Comparison of ENCODE assay signal across 12 cellular contexts in genomic region chr10:49272251-49273081, GRCh38. TPM values are rescaled to one million over a fixed set of nuclear protein-coding genes. Genes with fewer than 3 reads are reported as not detected.
DNase-seq lines count a peak whose midpoint lies in the region; ATAC-seq, FAIRE-seq and TF ChIP-seq lines count a peak whose summit lies in the region.
"Had no signal": no experiment of that assay in that cellular context is flagged by ENCODE, and none has a peak within 500 bp of the region (broad histone marks: within the 10 kb centered on the region; RNA-seq: fewer than 3 reads in every experiment).

No MANE protein-coding gene starts in this region.

- no peaks in the 10 kb centered on the region for H3K36me3 ChIP-seq in smooth muscle cell (ENCODE audit: low read depth)

- no peak overlapping the region for H2AFZ ChIP-seq in smooth muscle cell (ENCODE audit: low read depth)

- peak; percentile 32 for ATAC-seq in activated T-helper 17 cell treated with anti-CD3 and anti-CD28 coated beads, Interleukin-2, amount 50 U/mL, for 72 hours (replicated peaks)
- peak; percentile 84 for ATAC-seq in left ventricle myocardium superior
- ATAC-seq in GM21360 (IDR thresholded peaks at IDR 0.05; ENCODE audit: unreplicated experiment): no peak
- no peak for ATAC-seq in GM18868 (IDR thresholded peaks at IDR 0.05; ENCODE audit: unreplicated experiment)

- peak; percentile 5 for FAIRE-seq in GM12892 (lab: Jason Lieb, UNC)

- no peak for TF ChIP-seq CTCF in smooth muscle cell (IDR thresholded peaks at IDR 0.05; ENCODE audit: borderline replicate concordance, insufficient read depth, poor library complexity, severe bottlenecking)

- no peak overlapping the region for H3K4me3 ChIP-seq in smooth muscle cell

- 36% methylated on average over 21 of the region's 21 CpGs for WGBS in smooth muscle cell (ENCODE audit: low lambda C conversion rate)

- no peaks in the 10 kb centered on the region for H3K79me2 ChIP-seq in smooth muscle cell (ENCODE audit: low read depth)

- peak overlapping the region; percentile 65 for H3K4me2 ChIP-seq in smooth muscle cell

- H3K4me1 Mint-ChIP-seq in activated T-helper 17 cell treated with anti-CD3 and anti-CD28 coated beads, Interleukin-2, amount 50 U/mL, for 72 hours: no peaks in the 10 kb centered on the region

- H4K20me1 ChIP-seq in smooth muscle cell (ENCODE audit: low read depth): no peaks in the 10 kb centered on the region

- no peaks in the 10 kb centered on the region for H3K27me3 ChIP-seq in smooth muscle cell (ENCODE audit: low read depth)

- no peak overlapping the region for H3K4me3 Mint-ChIP-seq in activated T-helper 17 cell treated with anti-CD3 and anti-CD28 coated beads, Interleukin-2, amount 50 U/mL, for 72 hours

- H3K9me3 ChIP-seq in smooth muscle cell (replicated peaks; ENCODE audit: low read depth): no peaks in the 10 kb centered on the region

- H3K4me1 ChIP-seq in smooth muscle cell (ENCODE audit: low read depth): no peaks in the 10 kb centered on the region

- H3K27ac ChIP-seq in smooth muscle cell (ENCODE audit: low read depth): peak overlapping the region; percentile 88

- H3K9ac ChIP-seq in smooth muscle cell (ENCODE audit: low read depth): peak overlapping the region; percentile 53

- H3K9me3 Mint-ChIP-seq in activated T-helper 17 cell treated with anti-CD3 and anti-CD28 coated beads, Interleukin-2, amount 50 U/mL, for 72 hours: peaks cover under 1% of the 10 kb centered on the region

- H3K36me3 Mint-ChIP-seq in activated T-helper 17 cell treated with anti-CD3 and anti-CD28 coated beads, Interleukin-2, amount 50 U/mL, for 72 hours (ENCODE audit: low read depth): no peaks in the 10 kb centered on the region

- peak overlapping the region; percentile 68 for H3K27ac Mint-ChIP-seq in activated T-helper 17 cell treated with anti-CD3 and anti-CD28 coated beads, Interleukin-2, amount 50 U/mL, for 72 hours

- H3F3A ChIP-seq in smooth muscle cell (ENCODE audit: low read depth): no peaks in the 10 kb centered on the region

- no peaks in the 10 kb centered on the region for H3K27me3 Mint-ChIP-seq in activated T-helper 17 cell treated with anti-CD3 and anti-CD28 coated beads, Interleukin-2, amount 50 U/mL, for 72 hours

- DNase-seq in GM12892 (ENCODE audit: insufficient read length) (no peak), left ventricle myocardium superior (peak; percentile 75), smooth muscle cell (lab: John Stamatoyannopoulos, UW; ENCODE audit: unreplicated experiment) (no peak)
- DNase-seq in stimulated activated naive CD4-positive, alpha-beta T cell (lab: John Stamatoyannopoulos, UW): no peak
- DNase-seq in effector CD4-positive, alpha-beta T cell: no peak
- DNase-seq: NCI-H524 treated with DMSO at 0.1 percent for 48 hours; stimulated activated CD4-positive, alpha-beta T cell treated with anti-CD3 and anti-CD28 coated beads, Interleukin-4, amount 100 ng/mL, for 1 hour had no signal

- no peak for TF ChIP-seq POLR2A in GM12892 (IDR thresholded peaks at IDR 0.05; ENCODE audit: low read depth, low read length)

- intact Hi-C loops in left ventricle myocardium superior (cut with micrococcal nuclease): no loop called here

RNA-seq across cellular contexts. Expression of gene C10orf71, which starts 26.5 kb away (rescaled TPM):
- not detected for polyA plus RNA-seq in GM12892 (2012; ENCODE audit: missing spikeins)
- total RNA-seq in activated T-helper 17 cell treated with anti-CD3 and anti-CD28 coated beads, Interleukin-2, amount 50 U/mL, for 72 hours: not detected
- total RNA-seq in left ventricle myocardium superior: 126 TPM
- total RNA-seq in smooth muscle cell: not detected in 2 replicates
- polyA plus RNA-seq in smooth muscle cell: not detected in 2 replicates
- total RNA-seq: mesenteric fat pad had no signal
- polyA plus RNA-seq: esophagus had no signal

Comparison
In these comparisons a context has a peak if more than half of its experiments do, and no peak if none do; other contexts are left out.
1. ATAC-seq: peak in activated T-helper 17 cell treated with anti-CD3 and anti-CD28 coated beads, Interleukin-2, amount 50 U/mL, for 72 hours (single experiment) and left ventricle myocardium superior (single experiment); none in GM21360 (single experiment) and GM18868 (single experiment).
2. RNA of gene C10orf71, which starts 26.5 kb away (total RNA-seq): 126 TPM in left ventricle myocardium superior (single experiment); not detected in activated T-helper 17 cell treated with anti-CD3 and anti-CD28 coated beads, Interleukin-2, amount 50 U/mL, for 72 hours and not detected in smooth muscle cell; every median in the first group is over 100 times any median in the second.